ENCODE assay signal across 8 cellular contexts in the genomic region with DNA sequence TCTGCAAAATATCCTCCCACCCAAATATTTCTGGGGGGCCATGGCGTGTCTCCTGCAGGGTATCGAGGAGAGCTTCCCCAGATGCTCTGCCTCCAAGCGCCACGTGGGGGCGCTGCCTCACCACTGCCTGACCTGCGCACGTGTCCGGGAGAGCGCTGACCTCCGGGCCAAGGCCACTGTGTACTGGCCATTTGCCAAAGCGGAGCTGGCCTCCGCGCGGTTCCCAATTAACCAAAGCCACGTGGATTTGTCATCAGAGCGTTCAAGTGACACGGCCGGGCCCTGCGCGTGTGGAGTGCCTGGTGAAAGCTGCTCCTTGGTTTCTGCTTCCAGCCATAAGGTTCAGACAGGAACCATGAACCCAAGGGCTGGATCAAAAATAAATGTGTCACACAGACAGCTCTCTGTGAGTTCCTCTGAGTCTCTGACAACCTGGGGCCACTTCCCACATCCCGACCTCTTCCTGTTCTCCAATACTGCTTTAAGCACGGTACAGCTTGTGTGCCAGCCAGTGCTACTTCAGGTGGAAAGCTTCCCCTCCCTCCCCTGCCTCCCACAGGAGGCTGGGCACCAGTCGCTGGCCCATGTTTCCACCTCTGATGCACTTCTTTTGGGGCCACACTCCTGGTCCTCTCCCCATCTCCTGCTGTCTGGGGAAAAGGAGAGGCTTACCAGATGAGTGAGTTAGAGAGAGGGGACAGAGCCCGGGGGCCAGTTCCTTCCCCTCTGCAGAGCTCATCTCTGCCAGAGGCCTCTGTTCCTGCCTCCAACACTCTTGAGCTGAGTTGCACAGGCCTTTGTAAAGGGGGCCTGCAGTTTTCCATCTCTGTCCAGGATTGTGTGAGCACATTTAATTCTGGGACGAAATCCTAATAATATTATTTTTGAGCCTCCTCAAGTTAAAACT. TPM values are rescaled to one million over a fixed set of nuclear protein-coding genes. Genes with fewer than 3 reads are reported as not detected.
A peak's percentile ranks its signal among the peaks of the same experiment; 100 is the strongest.
DNase-seq lines count a peak whose midpoint lies in the region; FAIRE-seq lines count a peak whose summit lies in the region.

No MANE protein-coding gene starts in this region.

- peak; percentile 40 for DNase-seq in activated CD4-positive, alpha-beta T cell treated with anti-CD3 and anti-CD28 coated beads for 48 hours
- DNase-seq in activated CD4-positive, alpha-beta T cell treated with anti-CD3 and anti-CD28 coated beads, Interleukin-2, amount 10 ng/mL, durations not matched to agents 7 days and 5 days, result no peak
- DNase-seq in HAP-1 (ENCODE audit: low spot score in 2 of 2) (peak; percentile 50 to 87), NCI-H1930 (lab: John Stamatoyannopoulos, UW) (peak; percentile 8 to 54), astrocyte of the hippocampus (ENCODE audit: low read depth, low spot score) (peak; percentile 84)
- peak; percentile 4 for DNase-seq in stimulated activated CD4-positive, alpha-beta T cell treated with anti-CD3 and anti-CD28 coated beads, Interleukin-4, amount 100 ng/mL, for 24 hours
- no peak for DNase-seq in activated effector memory CD4-positive, alpha-beta T cell treated with anti-CD3 and anti-CD28 coated beads, Interleukin-2, amount 50 U/mL, for 16 hours

- H3K36me3 Mint-ChIP-seq in activated CD4-positive, alpha-beta T cell treated with anti-CD3 and anti-CD28 coated beads, Interleukin-2, amount 10 ng/mL, durations not matched to agents 7 days and 5 days (ENCODE audit: low read depth), result no peaks in the 10 kb centered on the region

- H3K4me1 ChIP-seq in HAP-1, result peaks cover 26% of the 10 kb centered on the region

- peak; percentile 64 for FAIRE-seq in islet of Langerhans (lab: Jason Lieb, UNC)

- in situ Hi-C loops in HAP-1 (cut with MboI; ENCODE audit: low sequenced_read_pairs), result no loop called here

- H3K9me3 Mint-ChIP-seq in activated CD4-positive, alpha-beta T cell treated with anti-CD3 and anti-CD28 coated beads, Interleukin-2, amount 10 ng/mL, durations not matched to agents 7 days and 5 days, result no peaks in the 10 kb centered on the region

- CTCF ChIA-PET in activated CD4-positive, alpha-beta T cell treated with anti-CD3 and anti-CD28 coated beads, Interleukin-2, amount 10 ng/mL, durations not matched to agents 7 days and 5 days (lab: Charles Lee), result interaction anchor here (1.2 kb wide), 1 partner anchor 26 kb away, joined by 3 read pairs; no protein-coding TSS in a partner anchor

- H3K4me3 ChIP-seq in HAP-1, result no peak overlapping the region

- H3K9me3 ChIP-seq in HAP-1, result no peaks in the 10 kb centered on the region; the same call in none of the 2 replicates

- H3K4me1 Mint-ChIP-seq in activated CD4-positive, alpha-beta T cell treated with anti-CD3 and anti-CD28 coated beads, Interleukin-2, amount 10 ng/mL, durations not matched to agents 7 days and 5 days, result peaks cover 3% of the 10 kb centered on the region

- no peak overlapping the region for H3K4me3 Mint-ChIP-seq in activated CD4-positive, alpha-beta T cell treated with anti-CD3 and anti-CD28 coated beads, Interleukin-2, amount 10 ng/mL, durations not matched to agents 7 days and 5 days

- no peak overlapping the region for H3K27ac Mint-ChIP-seq in activated CD4-positive, alpha-beta T cell treated with anti-CD3 and anti-CD28 coated beads, Interleukin-2, amount 10 ng/mL, durations not matched to agents 7 days and 5 days

- H3K36me3 ChIP-seq in HAP-1 (replicated peaks), result no peaks in the 10 kb centered on the region

- no peaks in the 10 kb centered on the region for H3K27me3 Mint-ChIP-seq in activated CD4-positive, alpha-beta T cell treated with anti-CD3 and anti-CD28 coated beads, Interleukin-2, amount 10 ng/mL, durations not matched to agents 7 days and 5 days

- H3K27me3 ChIP-seq in HAP-1 (ENCODE audit: low read depth), result no peaks in the 10 kb centered on the region

- POLR2A ChIA-PET in activated CD4-positive, alpha-beta T cell treated with anti-CD3 and anti-CD28 coated beads, Interleukin-2, amount 10 ng/mL, durations not matched to agents 7 days and 5 days (lab: Charles Lee), result no interaction called here

RNA-seq across cellular contexts. Expression of gene ZP4, which starts 26.1 kb away (rescaled TPM):
- not detected for total RNA-seq in activated CD4-positive, alpha-beta T cell treated with anti-CD3 and anti-CD28 coated beads, Interleukin-2, amount 10 ng/mL, durations not matched to agents 7 days and 5 days

Comparison
In these comparisons a context has a peak if more than half of its experiments do, and no peak if none do; other contexts are left out.
1. DNase-seq: peak in activated CD4-positive, alpha-beta T cell treated with anti-CD3 and anti-CD28 coated beads for 48 hours (single experiment), HAP-1 (2 of 2), NCI-H1930 (2 of 2), astrocyte of the hippocampus (single experiment) and stimulated activated CD4-positive, alpha-beta T cell treated with anti-CD3 and anti-CD28 coated beads, Interleukin-4, amount 100 ng/mL, for 24 hours (single experiment); none in activated CD4-positive, alpha-beta T cell treated with anti-CD3 and anti-CD28 coated beads, Interleukin-2, amount 10 ng/mL, durations not matched to agents 7 days and 5 days (single experiment) and activated effector memory CD4-positive, alpha-beta T cell treated with anti-CD3 and anti-CD28 coated beads, Interleukin-2, amount 50 U/mL, for 16 hours (single experiment).